In genomic region chr19:13995017-13995728, GRCh38 we compare ENCODE assay signal across 16 cellular contexts. TPM values are rescaled to one million over a fixed set of nuclear protein-coding genes. Genes with fewer than 3 reads are reported as not detected.
DNase-seq lines count a peak whose midpoint lies in the region; ATAC-seq and TF ChIP-seq lines count a peak whose summit lies in the region.
"Had no signal": no experiment of that assay in that cellular context is flagged by ENCODE, and none has a peak within 500 bp of the region (broad histone marks: within the 10 kb centered on the region; RNA-seq: fewer than 3 reads in every experiment).

No MANE protein-coding gene starts in this region.

- POLR2A ChIA-PET in BJ (lab: Charles Lee) = no interaction called here
- POLR2A ChIA-PET in MCF 10A (lab: Yijun Ruan, JAX) = interaction anchor here (0.6 kb wide), 2 partner anchors 32 to 42 kb away, joined by 3 read pairs; no protein-coding TSS in a partner anchor

- H3K9me3 ChIP-seq in MG63 = peaks cover 9% of the 10 kb centered on the region

- H3K27me3 ChIP-seq in BJ (ENCODE audit: control insufficient read depth, insufficient read depth, low read length) = no peaks in the 10 kb centered on the region
- no peaks in the 10 kb centered on the region for H3K27me3 ChIP-seq in MG63

- H3K36me3 ChIP-seq in BJ (ENCODE audit: control insufficient read depth, insufficient read depth, low read length) (peaks cover 8% of the 10 kb centered on the region), MG63 (peaks cover 21% of the 10 kb centered on the region)

- H3K4me1 Mint-ChIP-seq in neural crest cell (no peaks in the 10 kb centered on the region), MCF 10A (ENCODE audit: insufficient read depth, unreplicated experiment) (no peaks in the 10 kb centered on the region)
- H3K4me1 Mint-ChIP-seq: nephron had no signal

- no peak for ATAC-seq in GM18498 (IDR thresholded peaks at IDR 0.05; ENCODE audit: unreplicated experiment)

- peaks cover 5% of the 10 kb centered on the region for H3K9me3 Mint-ChIP-seq in neural crest cell
- no peaks in the 10 kb centered on the region for H3K9me3 Mint-ChIP-seq in MCF 10A (ENCODE audit: unreplicated experiment)

- H3K36me3 Mint-ChIP-seq in neural crest cell (ENCODE audit: low read depth) = peaks cover 11% of the 10 kb centered on the region
- H3K36me3 Mint-ChIP-seq in MCF 10A (ENCODE audit: insufficient read depth, unreplicated experiment) = peaks cover 21% of the 10 kb centered on the region

- H3K27ac Mint-ChIP-seq in neural crest cell (ENCODE audit: unreplicated experiment) (peak overlapping the region; percentile 27), MCF 10A (ENCODE audit: low read depth, unreplicated experiment) (no peak overlapping the region)
- H3K27ac Mint-ChIP-seq: nephron had no signal

- TF ChIP-seq CTCF in BJ (IDR thresholded peaks at IDR 0.05; ENCODE audit: insufficient read depth, low read depth, low read length) (no peak), fibroblast of the aortic adventitia (IDR thresholded peaks at IDR 0.05; ENCODE audit: insufficient read depth, low read length) (no peak), neural crest cell (conservative IDR thresholded peaks at IDR 0.05) (no peak), MCF 10A (IDR thresholded peaks at IDR 0.05; ENCODE audit: unreplicated experiment) (no peak)

- BruUV-seq in MCF 10A (replicated peaks; lab: Mats Ljungman, UMichigan) = no TSS peak

- no peak overlapping the region for H3K4me3 ChIP-seq in BJ (ENCODE audit: low read depth, low read length)
- no peak overlapping the region for H3K4me3 ChIP-seq in MG63
- H3K4me3 ChIP-seq in fibroblast of the aortic adventitia (ENCODE audit: low read depth, low read length) = no peak overlapping the region

- intact Hi-C loops in MCF 10A (cut with micrococcal nuclease) = no loop called here

- DNase-seq in BJ (ENCODE audit: low read depth) = peak; percentile 29
- DNase-seq in MG63 = peak; percentile 56
- peak; percentile 60 for DNase-seq in fibroblast of the aortic adventitia (ENCODE audit: low read depth)
- no peak for DNase-seq in neural crest cell (ENCODE audit: low read depth, low spot score)
- DNase-seq in MCF 10A (ENCODE audit: unreplicated experiment) = no peak
- no peak for DNase-seq in activated naive CD4-positive, alpha-beta T cell treated with anti-CD3 and anti-CD28 coated beads, Interleukin-2, amount 50 U/mL, for 16 hours
- no peak for DNase-seq in SIG-M5 treated with dmso at 0.1 percent for 504 hours (lab: John Stamatoyannopoulos, UW; ENCODE audit: unreplicated experiment)
- DNase-seq: GDM1; NCI-H1092 treated with DMSO at 0.1 percent for 48 hours; NCI-H69; SHP77; stimulated activated CD4-positive, alpha-beta T cell treated with anti-CD3 and anti-CD28 coated beads, Interleukin-15, amount 100 ng/mL, for 24 hours; stimulated activated CD8-positive, alpha-beta memory T cell treated with anti-CD3 and anti-CD28 coated beads, Interleukin-4, amount 100 ng/mL, for 48 hours; WERI-Rb-1 had no signal

- CTCF ChIA-PET in BJ (lab: Yijun Ruan, JAX) (no interaction called here), MCF 10A (lab: Yijun Ruan, JAX) (interaction anchor here (0.6 to 1.0 kb wide), 3 partner anchors 65 to 489 kb away, joined by 3 read pairs; no protein-coding TSS in a partner anchor)

- H3K27me3 Mint-ChIP-seq in neural crest cell (ENCODE audit: low read depth) (no peaks in the 10 kb centered on the region), MCF 10A (ENCODE audit: insufficient read depth, unreplicated experiment) (no peaks in the 10 kb centered on the region)

- H3K4me3 Mint-ChIP-seq in neural crest cell (no peak overlapping the region), MCF 10A (ENCODE audit: unreplicated experiment) (no peak overlapping the region)
- H3K4me3 Mint-ChIP-seq: nephron had no signal

RNA-seq across cellular contexts. Expression of gene RFX1, which starts 10.9 kb away (rescaled TPM):
- 0.37 and 0.78 TPM in 2 replicates for polyA plus RNA-seq in BJ (2011; rRNA removed)
- polyA minus RNA-seq in BJ (2011; rRNA and poly(A)+ RNA removed) = 0.66 and 2.4 TPM in 2 replicates
- 0.86 and 3.3 TPM in 2 replicates for total RNA-seq in MG63 (2014; rRNA removed; shearing (Covaris generic); ENCODE audit: low replicate concordance)
- total RNA-seq in fibroblast of the aortic adventitia (ENCODE audit: low replicate concordance) (3.4 and 3.6 TPM in 2 replicates), neural crest cell (17.6 and 19.9 TPM in 2 replicates), MCF 10A (2022) (16.8 and 17.7 TPM in 2 replicates)

RNA-seq across cellular contexts. Expression of gene RLN3, which starts 32.8 kb away (rescaled TPM):
- not detected in 2 replicates for polyA plus RNA-seq in BJ (2011; rRNA removed)
- not detected in 2 replicates for polyA minus RNA-seq in BJ (2011; rRNA and poly(A)+ RNA removed)
- not detected in 2 replicates for total RNA-seq in MG63 (2014; rRNA removed; shearing (Covaris generic); ENCODE audit: low replicate concordance)
- not detected in 2 replicates for total RNA-seq in fibroblast of the aortic adventitia (ENCODE audit: low replicate concordance)
- not detected in 2 replicates for total RNA-seq in neural crest cell
- not detected in 2 replicates for total RNA-seq in MCF 10A (2022)

RNA-seq across cellular contexts. Expression of gene IL27RA, which starts 36.4 kb away (rescaled TPM):
- polyA plus RNA-seq in BJ (2011; rRNA removed) = 4.4 and 6.6 TPM in 2 replicates
- polyA minus RNA-seq in BJ (2011; rRNA and poly(A)+ RNA removed) = 1.9 and 3.7 TPM in 2 replicates
- 3.3 and 8.4 TPM in 2 replicates for total RNA-seq in MG63 (2014; rRNA removed; shearing (Covaris generic); ENCODE audit: low replicate concordance)
- total RNA-seq in fibroblast of the aortic adventitia (ENCODE audit: low replicate concordance) (0.63 and 0.82 TPM in 2 replicates), neural crest cell (4.8 and 5.0 TPM in 2 replicates), MCF 10A (2022) (1.7 and 2.7 TPM in 2 replicates)

RNA-seq across cellular contexts. Expression of gene DCAF15, which starts 42.9 kb away (rescaled TPM):
- 11.0 and 20.0 TPM in 2 replicates for polyA plus RNA-seq in BJ (2011; rRNA removed)
- polyA minus RNA-seq in BJ (2011; rRNA and poly(A)+ RNA removed) = 13.5 and 15.2 TPM in 2 replicates
- total RNA-seq in MG63 (2014; rRNA removed; shearing (Covaris generic); ENCODE audit: low replicate concordance) = 13.8 and 22.9 TPM in 2 replicates
- total RNA-seq in fibroblast of the aortic adventitia (ENCODE audit: low replicate concordance) (8.3 and 12.7 TPM in 2 replicates), neural crest cell (83.5 and 85.6 TPM in 2 replicates), MCF 10A (2022) (17.6 and 19.3 TPM in 2 replicates)

RNA-seq across cellular contexts. Expression of gene PODNL1, which starts 57.0 kb away (rescaled TPM):
- 12.5 and 18.6 TPM in 2 replicates for polyA plus RNA-seq in BJ (2011; rRNA removed)
- 5.2 and 5.5 TPM in 2 replicates for polyA minus RNA-seq in BJ (2011; rRNA and poly(A)+ RNA removed)
- not detected in 2 replicates for total RNA-seq in MG63 (2014; rRNA removed; shearing (Covaris generic); ENCODE audit: low replicate concordance)
- total RNA-seq in fibroblast of the aortic adventitia (ENCODE audit: low replicate concordance) (0.90 and 1.6 TPM in 2 replicates), neural crest cell (0.14 and 0.42 TPM in 2 replicates), MCF 10A (2022) (0.25 and 0.51 TPM in 2 replicates)

Comparison
In these comparisons a context has a peak if more than half of its experiments do, and no peak if none do; other contexts are left out.
1. DNase-seq: peak in BJ (single experiment), MG63 (single experiment) and fibroblast of the aortic adventitia (single experiment); none in neural crest cell (single experiment), MCF 10A (single experiment), activated naive CD4-positive, alpha-beta T cell treated with anti-CD3 and anti-CD28 coated beads, Interleukin-2, amount 50 U/mL, for 16 hours (single experiment) and SIG-M5 treated with dmso at 0.1 percent for 504 hours (single experiment).